ENCODE assay signal across 12 cellular contexts in the genomic region with DNA sequence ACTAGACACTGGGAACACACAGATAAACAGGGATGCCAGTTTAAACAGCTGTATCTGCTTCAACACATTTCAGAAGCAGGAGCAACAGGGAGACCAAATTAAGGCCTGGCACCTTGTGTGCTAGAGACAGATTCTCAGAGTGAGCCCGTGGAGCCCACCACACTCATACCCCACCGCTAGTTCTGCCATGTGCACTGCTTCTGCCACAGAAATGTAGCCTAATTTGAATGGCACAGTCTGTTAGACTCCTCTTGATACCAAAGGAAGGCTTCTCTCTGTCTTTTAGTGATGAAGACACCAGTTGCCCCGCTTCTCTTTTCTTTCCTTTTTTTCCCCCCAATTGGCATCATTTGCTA. TPM values are rescaled to one million over a fixed set of nuclear protein-coding genes. Genes with fewer than 3 reads are reported as not detected.
A peak's percentile ranks its signal among the peaks of the same experiment; 100 is the strongest.
DNase-seq lines count a peak whose midpoint lies in the region; ATAC-seq and TF ChIP-seq lines count a peak whose summit lies in the region.
"Had no signal": no experiment of that assay in that cellular context is flagged by ENCODE, and none has a peak within 500 bp of the region (broad histone marks: within the 10 kb centered on the region; RNA-seq: fewer than 3 reads in every experiment).

No MANE protein-coding gene starts in this region.

- H3F3A ChIP-seq in PC-3 (ENCODE audit: low read length, unreplicated experiment) (no peaks in the 10 kb centered on the region), PC-9 (ENCODE audit: insufficient read depth, low read depth) (no peaks in the 10 kb centered on the region)

- TF ChIP-seq CTCF in PC-3 (conservative IDR thresholded peaks at IDR 0.05; ENCODE audit: low read depth, low read length) (no peak), hepatocyte (IDR thresholded peaks at IDR 0.05; ENCODE audit: poor library complexity) (no peak), type B pancreatic cell (conservative IDR thresholded peaks at IDR 0.05) (no peak), PC-9 (conservative IDR thresholded peaks at IDR 0.05) (no peak)

- H2AFZ ChIP-seq in PC-3 (ENCODE audit: low read length): peak overlapping the region; percentile 82
- no peak overlapping the region for H2AFZ ChIP-seq in hepatocyte
- H2AFZ ChIP-seq in PC-9: no peak overlapping the region

- H3K27ac Mint-ChIP-seq in activated naive CD4-positive, alpha-beta T cell treated with anti-CD3 and anti-CD28 coated beads, Interleukin-2, amount 50 U/mL, for 72 hours: peak overlapping the region; percentile 1 to 61
- no peak overlapping the region for H3K27ac Mint-ChIP-seq in activated naive CD4-positive, alpha-beta T cell treated with anti-CD3 and anti-CD28 coated beads for 36 hours
- H3K27ac Mint-ChIP-seq in type B pancreatic cell: peak overlapping the region; percentile 53

- CTCF ChIA-PET in activated naive CD4-positive, alpha-beta T cell treated with anti-CD3 and anti-CD28 coated beads for 36 hours (lab: Charles Lee): interaction anchor here (1.0 to 1.2 kb wide), 3 partner anchors 10 to 181 kb away, joined by 3 to 5 read pairs (median 3); no protein-coding TSS in a partner anchor
- CTCF ChIA-PET in PC-3 (lab: Charles Lee) (no interaction called here), PC-9 (lab: Charles Lee) (no interaction called here)

- BruUV-seq in PC-3 (replicated peaks; lab: Mats Ljungman, UMichigan): no TSS peak
- BruUV-seq in PC-9 (replicated peaks; lab: Mats Ljungman, UMichigan): no TSS peak

- H3K9me3 ChIP-seq in PC-3 (ENCODE audit: low read length) (no peaks in the 10 kb centered on the region), hepatocyte (ENCODE audit: low read depth) (no peaks in the 10 kb centered on the region), PC-9 (ENCODE audit: insufficient read depth, low read depth) (peaks cover 3% of the 10 kb centered on the region; the same call in 1 of the 2 replicates)
- H3K9me3 ChIP-seq: pancreas had no signal

- no peaks in the 10 kb centered on the region for H3K27me3 ChIP-seq in PC-3 (ENCODE audit: low read length)
- H3K27me3 ChIP-seq in hepatocyte: no peaks in the 10 kb centered on the region
- no peaks in the 10 kb centered on the region for H3K27me3 ChIP-seq in PC-9 (ENCODE audit: insufficient read depth, low read depth)
- H3K27me3 ChIP-seq: pancreas had no signal

- H3K79me2 ChIP-seq in PC-3 (ENCODE audit: low read length) (no peaks in the 10 kb centered on the region), hepatocyte (no peaks in the 10 kb centered on the region), PC-9 (ENCODE audit: low read depth) (no peaks in the 10 kb centered on the region)

- 48% methylated on average over 3 of the region's 3 CpGs for WGBS in hepatocyte (ENCODE audit: low lambda C conversion rate, missing lambda C conversion rate)

- no peaks in the 10 kb centered on the region for H3K9me3 Mint-ChIP-seq in activated naive CD4-positive, alpha-beta T cell treated with anti-CD3 and anti-CD28 coated beads, Interleukin-2, amount 50 U/mL, for 72 hours
- no peaks in the 10 kb centered on the region for H3K9me3 Mint-ChIP-seq in activated naive CD4-positive, alpha-beta T cell treated with anti-CD3 and anti-CD28 coated beads for 36 hours
- no peaks in the 10 kb centered on the region for H3K9me3 Mint-ChIP-seq in type B pancreatic cell
- H3K9me3 Mint-ChIP-seq: natural killer cell had no signal

- POLR2A ChIA-PET in PC-3 (lab: Charles Lee; ENCODE audit: unreplicated experiment) (no interaction called here), PC-9 (lab: Charles Lee; ENCODE audit: unreplicated experiment) (no interaction called here)

- H3K27me3 Mint-ChIP-seq in activated naive CD4-positive, alpha-beta T cell treated with anti-CD3 and anti-CD28 coated beads for 36 hours (ENCODE audit: low read depth): no peaks in the 10 kb centered on the region
- H3K27me3 Mint-ChIP-seq in type B pancreatic cell: peaks cover 11% of the 10 kb centered on the region

- H3K4me2 ChIP-seq in PC-3 (ENCODE audit: low read length) (no peak overlapping the region), hepatocyte (peak overlapping the region; percentile 66), PC-9 (no peak overlapping the region)

- H3K9me2 ChIP-seq in PC-3 (replicated peaks; ENCODE audit: low read length): no peaks in the 10 kb centered on the region
- no peaks in the 10 kb centered on the region for H3K9me2 ChIP-seq in hepatocyte (replicated peaks; ENCODE audit: insufficient read depth)
- H3K9me2 ChIP-seq in PC-9 (ENCODE audit: insufficient read depth): no peaks in the 10 kb centered on the region

- H3K9ac ChIP-seq in PC-3 (ENCODE audit: low read length): no peak overlapping the region

- peak; percentile 7 to 22 for ATAC-seq in activated naive CD4-positive, alpha-beta T cell treated with anti-CD3 and anti-CD28 coated beads, Interleukin-2, amount 50 U/mL, for 72 hours
- peak; percentile 38 for ATAC-seq in PC-3
- ATAC-seq in HG02610 (IDR thresholded peaks at IDR 0.05; ENCODE audit: unreplicated experiment): no peak

- DNase-seq in activated naive CD4-positive, alpha-beta T cell treated with anti-CD3 and anti-CD28 coated beads, Interleukin-2, amount 50 U/mL, for 72 hours (ENCODE audit: low spot score in 2 of 2): no peak
- no peak for DNase-seq in activated naive CD4-positive, alpha-beta T cell treated with anti-CD3 and anti-CD28 coated beads for 36 hours
- DNase-seq in PC-3: no peak
- DNase-seq in hepatocyte (ENCODE audit: low spot score): no peak
- DNase-seq in type B pancreatic cell (ENCODE audit: extremely low spot score, unreplicated experiment): no peak
- no peak for DNase-seq in NCI-H1417 treated with DMSO at 0.1 percent for 48 hours (lab: John Stamatoyannopoulos, UW)
- DNase-seq in PC-9: no peak
- DNase-seq: activated CD4-positive, CD25-positive, alpha-beta regulatory T cell treated with anti-CD3 and anti-CD28 coated beads, Interleukin-2, amount 50 U/mL, for 72 hours had no signal

- peaks cover 6% of the 10 kb centered on the region for H3K4me1 Mint-ChIP-seq in activated naive CD4-positive, alpha-beta T cell treated with anti-CD3 and anti-CD28 coated beads for 36 hours (ENCODE audit: low read depth)
- H3K4me1 Mint-ChIP-seq in type B pancreatic cell (ENCODE audit: unreplicated experiment): peaks cover 6% of the 10 kb centered on the region

- no peaks in the 10 kb centered on the region for H4K20me1 ChIP-seq in PC-3 (ENCODE audit: low read length)
- no peaks in the 10 kb centered on the region for H4K20me1 ChIP-seq in hepatocyte (ENCODE audit: insufficient read depth, poor library complexity, severe bottlenecking)
- H4K20me1 ChIP-seq in PC-9 (ENCODE audit: insufficient read depth): no peaks in the 10 kb centered on the region

- H3K36me3 ChIP-seq in PC-3 (ENCODE audit: low read depth, low read length) (no peaks in the 10 kb centered on the region), hepatocyte (replicated peaks; ENCODE audit: insufficient read depth, low read depth) (no peaks in the 10 kb centered on the region), PC-9 (ENCODE audit: low read depth) (no peaks in the 10 kb centered on the region)
- H3K36me3 ChIP-seq: pancreas had no signal

- H3K27ac ChIP-seq in PC-3 (ENCODE audit: low read length): no peak overlapping the region
- no peak overlapping the region for H3K27ac ChIP-seq in hepatocyte
- no peak overlapping the region for H3K27ac ChIP-seq in PC-9
- H3K27ac ChIP-seq: epithelial cell of prostate had no signal

- H3K4me1 ChIP-seq in PC-3 (ENCODE audit: insufficient read depth, low read length) (peaks cover 6% of the 10 kb centered on the region), hepatocyte (ENCODE audit: insufficient read depth) (no peaks in the 10 kb centered on the region), PC-9 (replicated peaks; ENCODE audit: insufficient read depth) (no peaks in the 10 kb centered on the region)

- H3K4me3 ChIP-seq in PC-3 (ENCODE audit: low read length) (no peak overlapping the region), hepatocyte (no peak overlapping the region), PC-9 (no peak overlapping the region)

- H3K4me3 Mint-ChIP-seq in activated naive CD4-positive, alpha-beta T cell treated with anti-CD3 and anti-CD28 coated beads for 36 hours: no peak overlapping the region
- no peak overlapping the region for H3K4me3 Mint-ChIP-seq in type B pancreatic cell
- H3K4me3 Mint-ChIP-seq: natural killer cell had no signal

- intact Hi-C loops in activated naive CD4-positive, alpha-beta T cell treated with anti-CD3 and anti-CD28 coated beads for 36 hours (cut with micrococcal nuclease): loop anchor here (1.0 to 5.0 kb wide), 4 partner anchors 57 to 204 kb away; no protein-coding TSS in a partner anchor
- intact Hi-C loops in PC-3 (cut with micrococcal nuclease) (loop anchor here (2.0 to 5.0 kb wide), 3 partner anchors 23 to 59 kb away; no protein-coding TSS in a partner anchor), PC-9 (cut with micrococcal nuclease; ENCODE audit: unreplicated experiment) (loop anchor here (1.0 kb wide), 3 partner anchors 58 to 204 kb away; no protein-coding TSS in a partner anchor)

- H3K36me3 Mint-ChIP-seq in activated naive CD4-positive, alpha-beta T cell treated with anti-CD3 and anti-CD28 coated beads, Interleukin-2, amount 50 U/mL, for 72 hours: no peaks in the 10 kb centered on the region
- H3K36me3 Mint-ChIP-seq in activated naive CD4-positive, alpha-beta T cell treated with anti-CD3 and anti-CD28 coated beads for 36 hours (ENCODE audit: low read depth): no peaks in the 10 kb centered on the region
- no peaks in the 10 kb centered on the region for H3K36me3 Mint-ChIP-seq in type B pancreatic cell
- H3K36me3 Mint-ChIP-seq: natural killer cell had no signal

RNA-seq across cellular contexts. Expression of a gene that starts 29.3 kb away (rescaled TPM):
- total RNA-seq in activated naive CD4-positive, alpha-beta T cell treated with anti-CD3 and anti-CD28 coated beads, Interleukin-2, amount 50 U/mL, for 72 hours: 10 to 100 TPM in 1 of 2 donors, 1 to 10 TPM in 1; 9.0 to 19.6 TPM
- total RNA-seq in activated naive CD4-positive, alpha-beta T cell treated with anti-CD3 and anti-CD28 coated beads for 36 hours: 10 to 100 TPM; 14.4 to 16.3 TPM
- total RNA-seq in PC-3 (2014; rRNA removed) (51.2 and 58.2 TPM in 2 replicates), hepatocyte (14.2 and 16.8 TPM in 2 replicates), type B pancreatic cell (ENCODE audit: low replicate concordance) (24.4 and 28.8 TPM in 2 replicates), PC-9 (2021) (71.4 and 85.3 TPM in 2 replicates)
- 29.9 and 47.1 TPM in 2 replicates for polyA plus RNA-seq in hepatocyte
